ENCODE assay signal across 28 cellular contexts in genomic region chr1:200714504-200715187, GRCh38.
"Had no signal": no experiment of that assay in that cellular context is flagged by ENCODE, and none has a peak within 500 bp of the region (broad histone marks: within the 10 kb centered on the region; RNA-seq: fewer than 3 reads in every experiment).

No MANE protein-coding gene starts in this region.

- H3K9me3 ChIP-seq: body of pancreas, gastrocnemius medialis, neutrophil, sigmoid colon, uterus had no signal

- H3K27ac ChIP-seq: body of pancreas, coronary artery, dorsolateral prefrontal cortex, gastrocnemius medialis, neutrophil, sigmoid colon, uterus had no signal

- H3K27me3 ChIP-seq: body of pancreas, dorsolateral prefrontal cortex, gastrocnemius medialis, neutrophil, sigmoid colon, uterus had no signal

- H3K36me3 ChIP-seq: gastrocnemius medialis, neutrophil, sigmoid colon, uterus had no signal

- DNase-seq: activated B cell treated with CpG ODN at 0.5 μM for 24 hours; activated CD8-positive, alpha-beta memory T cell treated with anti-CD3 and anti-CD28 coated beads, Interleukin-2, amount 10 ng/mL, durations not matched to agents 7 days and 5 days; activated effector memory CD4-positive, alpha-beta T cell treated with Interleukin-2 at 50 U/mL for 16 hours; activated naive CD4-positive, alpha-beta T cell treated with Interleukin-2 at 50 U/mL for 16 hours; activated T-cell treated with anti-CD3 and anti-CD28 coated beads, Interleukin-2, amount 50 U/mL, for 48 hours; aorta; dorsolateral prefrontal cortex; effector memory CD4-positive, alpha-beta T cell; erythroblast; gastrocnemius medialis; glutamatergic neuron; left ventricle myocardium superior; naive B cell; nephron progenitor cell; sigmoid colon; stimulated activated CD4-positive, alpha-beta T cell treated with anti-CD3 and anti-CD28 coated beads, Interleukin-1b, Interleukin-23, amount 100 ng/mL, for 48 hours; stimulated activated CD4-positive, alpha-beta T cell treated with anti-CD3 and anti-CD28 coated beads, Interleukin-4, amount 100 ng/mL, for 4 hours; stimulated activated CD8-positive, alpha-beta memory T cell treated with anti-CD3 and anti-CD28 coated beads, Interleukin-4, amount 100 ng/mL, for 48 hours; stimulated activated naive CD8-positive, alpha-beta T cell treated with anti-CD3 and anti-CD28 coated beads, Interleukin-15, amount 100 ng/mL, for 72 hours; substantia nigra; uterus had no signal

- ATAC-seq: activated CD8-positive, alpha-beta memory T cell treated with anti-CD3 and anti-CD28 coated beads, Interleukin-2, amount 10 ng/mL, durations not matched to agents 7 days and 5 days; activated CD8-positive, alpha-beta T cell treated with anti-CD3 and anti-CD28 coated beads, Interleukin-2, amount 10 ng/mL, durations not matched to agents 7 days and 5 days; body of pancreas; gastrocnemius medialis; left ventricle myocardium superior; stimulated activated memory B cell treated with anti-CD40 and anti-IgM and Interleukin-4, amounts not matched to agents 10 μg/mL and 1 μg/mL and 100 μg/mL, for 72 hours; stimulated activated naive CD8-positive, alpha-beta T cell treated with anti-CD3 and anti-CD28 coated beads, Interleukin-15, amount 100 ng/mL, for 72 hours had no signal

- FAIRE-seq: islet of Langerhans had no signal

- H3K4me1 ChIP-seq: body of pancreas, gastrocnemius medialis, sigmoid colon, uterus had no signal

- H3K4me3 ChIP-seq: body of pancreas, coronary artery, dorsolateral prefrontal cortex, gastrocnemius medialis, sigmoid colon, smooth muscle cell, uterus had no signal
